8 cellular contexts compared by ENCODE assay signal in the genomic region with DNA sequence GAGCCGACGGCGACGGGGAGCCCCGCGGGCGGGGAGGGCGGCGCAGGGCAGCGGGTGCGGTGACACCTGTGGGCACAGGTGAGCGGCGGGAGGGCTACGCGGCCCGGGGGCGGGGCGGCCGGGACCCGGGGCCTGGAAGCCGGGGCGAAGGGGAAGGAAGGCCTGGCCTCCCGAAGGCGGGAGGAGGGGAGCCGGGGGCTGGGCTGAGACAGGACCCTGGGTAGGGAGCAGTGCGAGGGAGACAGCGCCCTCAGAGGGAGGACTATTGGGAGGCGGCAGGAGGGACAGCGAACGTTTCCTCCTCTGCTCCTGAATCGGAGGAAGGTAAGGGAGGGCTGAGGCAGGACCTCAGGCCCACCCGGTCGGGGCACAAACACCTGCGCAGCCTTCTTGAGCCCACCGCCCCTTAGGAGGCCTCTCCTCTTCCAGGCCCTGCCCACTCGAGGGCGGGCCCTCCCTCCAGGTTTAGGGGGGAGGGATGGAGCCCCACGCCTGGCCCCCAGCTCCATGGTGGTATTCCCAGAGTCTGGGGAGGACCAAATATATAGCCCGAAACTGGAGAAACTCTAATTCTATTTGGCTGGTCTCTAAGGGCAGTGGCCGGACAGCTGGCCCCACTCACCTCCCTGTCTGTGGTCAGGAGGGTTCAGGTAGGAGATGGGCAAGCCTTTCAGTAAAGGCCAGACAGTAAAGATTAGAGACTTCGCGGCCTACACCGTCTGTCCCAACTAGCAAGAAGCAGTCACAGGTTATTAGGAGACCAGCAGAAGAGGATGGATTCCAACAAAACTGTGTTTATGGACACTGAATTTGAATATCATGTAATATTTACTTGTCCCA. TPM values are rescaled to one million over a fixed set of nuclear protein-coding genes. Genes with fewer than 3 reads are reported as not detected.
DNase-seq lines count a peak whose midpoint lies in the region; ATAC-seq, FAIRE-seq and TF ChIP-seq lines count a peak whose summit lies in the region.

No MANE protein-coding gene starts in this region.

- H3K4me1 ChIP-seq in ES-I3 (ENCODE audit: insufficient read depth, low read length) (peaks cover 22% of the 10 kb centered on the region; the same call in 1 of the 2 replicates), psoas muscle (no peaks in the 10 kb centered on the region)

- TF ChIP-seq POLR2A in GM12891 (IDR thresholded peaks at IDR 0.05; ENCODE audit: low read depth, low read length): no peak

- peak overlapping the region; percentile 36 for H3K4me3 Mint-ChIP-seq in T-helper 17 cell
- H3K4me3 Mint-ChIP-seq in CD4-positive, alpha-beta T cell: no peak overlapping the region

- H3K9me3 ChIP-seq in ES-I3 (ENCODE audit: control insufficient read depth, insufficient read depth, low read length): no peaks in the 10 kb centered on the region
- no peaks in the 10 kb centered on the region for H3K9me3 ChIP-seq in T-helper 17 cell (ENCODE audit: control insufficient read depth, low read length, poor library complexity, severe bottlenecking)
- H3K9me3 ChIP-seq in iPS-18c (ENCODE audit: control insufficient read depth, insufficient read depth, low read length): no peaks in the 10 kb centered on the region
- H3K9me3 ChIP-seq in psoas muscle: no peaks in the 10 kb centered on the region
- H3K9me3 ChIP-seq in CD4-positive, alpha-beta T cell (ENCODE audit: control insufficient read depth, low read length): no peaks in the 10 kb centered on the region

- peaks cover 6% of the 10 kb centered on the region for H3K4me1 Mint-ChIP-seq in T-helper 17 cell
- H3K4me1 Mint-ChIP-seq in CD4-positive, alpha-beta T cell (ENCODE audit: low read depth): no peaks in the 10 kb centered on the region

- DNase-seq in T-helper 17 cell (no peak), psoas muscle (no peak), GM12891 (ENCODE audit: insufficient read length, low spot score) (no peak), nucleus accumbens (lab: John Stamatoyannopoulos, UW) (no peak), GM19238 (ENCODE audit: insufficient read length, low spot score) (no peak)
- DNase-seq in CD4-positive, alpha-beta T cell: no peak

- no peaks in the 10 kb centered on the region for H3K36me3 ChIP-seq in ES-I3 (ENCODE audit: insufficient read depth, low read length)
- H3K36me3 ChIP-seq in psoas muscle (ENCODE audit: insufficient read depth in 1 of 2, low read depth in 1 of 2): no peaks in the 10 kb centered on the region

- CTCF ChIA-PET in CD4-positive, alpha-beta T cell (lab: Charles Lee): no interaction called here

- no peaks in the 10 kb centered on the region for H3K9me3 Mint-ChIP-seq in CD4-positive, alpha-beta T cell

- H3K27me3 ChIP-seq in psoas muscle (ENCODE audit: insufficient read depth in 3 of 3, low read length in 2 of 3): peaks cover 0 to 20% (median 10%) of the 10 kb centered on the region in 3 donors
- peaks cover 15% of the 10 kb centered on the region for H3K27me3 ChIP-seq in CD4-positive, alpha-beta T cell (ENCODE audit: control insufficient read depth, insufficient read depth, low read length)

- POLR2A ChIA-PET in CD4-positive, alpha-beta T cell (lab: Charles Lee): no interaction called here

- 30 to 32% (median 32%) methylated on average over 24 to 43 of the region's 43 CpGs for WGBS in psoas muscle, 3 donors

- H3K27ac ChIP-seq in psoas muscle: no peak overlapping the region
- H3K27ac ChIP-seq in CD4-positive, alpha-beta T cell (ENCODE audit: low read depth, low read length): no peak overlapping the region

- peak overlapping the region; percentile 46 for H3K9ac ChIP-seq in ES-I3 (ENCODE audit: low read depth, low read length)

- FAIRE-seq in GM12891 (lab: Jason Lieb, UNC): no peak

- no peaks in the 10 kb centered on the region for H3K36me3 Mint-ChIP-seq in T-helper 17 cell (ENCODE audit: low read depth)
- no peaks in the 10 kb centered on the region for H3K36me3 Mint-ChIP-seq in CD4-positive, alpha-beta T cell (ENCODE audit: low read depth)

- intact Hi-C loops in psoas muscle (cut with DNase I): no loop called here
- intact Hi-C loops in CD4-positive, alpha-beta T cell (cut with DNase I, micrococcal nuclease): no loop called here

- ATAC-seq in T-helper 17 cell (peak; percentile 18), psoas muscle (peak in 1 of 4 donors; percentile 3)
- ATAC-seq in CD4-positive, alpha-beta T cell (ENCODE audit: poor library complexity): no peak

- peaks cover 32% of the 10 kb centered on the region for H3K27me3 Mint-ChIP-seq in T-helper 17 cell
- peaks cover 24% of the 10 kb centered on the region for H3K27me3 Mint-ChIP-seq in CD4-positive, alpha-beta T cell

- no peak for TF ChIP-seq CTCF in psoas muscle (IDR thresholded peaks at IDR 0.05)
- no peak for TF ChIP-seq CTCF in CD4-positive, alpha-beta T cell (IDR thresholded peaks at IDR 0.05)

- no peak overlapping the region for H3K27ac Mint-ChIP-seq in T-helper 17 cell
- H3K27ac Mint-ChIP-seq in CD4-positive, alpha-beta T cell: no peak overlapping the region

- H3K4me3 ChIP-seq in iPS-18c (ENCODE audit: insufficient read depth, low read depth, low read length) (peak overlapping the region; percentile 79), psoas muscle (peak overlapping the region; percentile 46)

TF ChIP-seq in GM12891, 5 proteins besides CTCF, POLR2A, EP300 and RAD21:
- TF ChIP-seq PAX5 (IDR thresholded peaks at IDR 0.05; ENCODE audit: insufficient read depth, low read length, severe bottlenecking): no peak
- TF ChIP-seq SPI1 (IDR thresholded peaks at IDR 0.05; ENCODE audit: low read depth, low read length): no peak
- TF ChIP-seq POU2F2 (IDR thresholded peaks at IDR 0.05; ENCODE audit: low read depth, low read length): no peak
- no peak for TF ChIP-seq POLR2AphosphoS5 (IDR thresholded peaks at IDR 0.05; ENCODE audit: low read depth, low read length)
- no peak for TF ChIP-seq TAF1 (IDR thresholded peaks at IDR 0.05; ENCODE audit: low read depth, low read length)

RNA-seq across cellular contexts. Expression of a gene that starts 0.5 kb away (rescaled TPM):
- total RNA-seq in T-helper 17 cell: not detected
- total RNA-seq in psoas muscle: not detected
- under 1 TPM in 2 of 3 donors, not detected in 1; 0.20 to 0.39 TPM for polyA plus RNA-seq in psoas muscle
- polyA plus RNA-seq in GM12891 (2012; ENCODE audit: low read depth, missing spikeins): 3.2 TPM
- total RNA-seq in CD4-positive, alpha-beta T cell: not detected

RNA-seq across cellular contexts. Expression of a gene that starts 30.9 kb away (rescaled TPM):
- total RNA-seq in T-helper 17 cell (10 to 100 TPM; 22.4 to 23.0 TPM), psoas muscle (100 to 1,000 TPM in 3 of 4 donors, 10 to 100 TPM in 1; 38.8 to 224 (median 127) TPM)
- polyA plus RNA-seq in psoas muscle: 100 to 1,000 TPM in 1 of 3 donors, 10 to 100 TPM in 2; 53.7 to 117 (median 65.4) TPM
- polyA plus RNA-seq in GM12891 (2012; ENCODE audit: low read depth, missing spikeins): 8.1 TPM
- 10 to 100 TPM; 16.3 to 19.2 TPM for total RNA-seq in CD4-positive, alpha-beta T cell
